In the genomic region with DNA sequence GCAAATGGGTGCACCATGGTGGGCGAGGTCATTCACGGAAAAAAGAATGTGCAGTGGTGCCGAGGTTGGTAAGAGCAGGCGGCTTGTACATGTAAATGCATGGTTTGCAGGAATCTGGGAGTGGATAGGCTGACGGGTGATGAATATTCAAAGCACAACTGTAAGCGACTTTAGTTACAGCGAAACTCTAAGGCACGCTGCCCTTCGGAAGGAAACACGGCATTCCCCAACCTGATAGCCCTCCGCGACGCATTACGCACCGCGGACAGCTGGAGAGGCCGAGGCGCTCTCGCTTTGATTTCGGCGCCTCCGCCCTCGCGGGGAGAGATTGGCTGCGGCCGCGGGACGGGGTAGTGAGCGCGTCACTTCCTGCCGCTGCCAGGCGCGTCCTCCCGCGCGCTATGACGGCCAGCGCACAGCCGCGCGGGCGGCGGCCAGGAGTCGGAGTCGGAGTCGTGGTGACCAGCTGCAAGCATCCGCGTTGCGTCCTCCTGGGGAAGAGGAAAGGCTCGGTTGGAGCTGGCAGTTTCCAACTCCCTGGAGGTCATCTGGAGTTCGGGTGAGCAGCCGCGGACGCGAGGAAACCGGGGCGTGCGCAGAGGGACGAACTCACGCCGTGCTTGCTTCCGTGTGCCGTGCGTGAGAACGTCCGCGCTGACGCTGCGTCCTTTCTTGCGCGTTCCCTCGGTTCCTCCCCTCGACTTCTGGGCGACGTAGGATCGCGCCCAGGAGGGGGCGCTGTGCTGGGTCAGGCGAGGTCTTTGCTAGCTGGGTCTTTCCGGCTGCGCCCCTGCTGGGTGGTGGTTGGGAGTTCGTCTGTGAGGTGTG, we compare ENCODE assay signal across 1 cellular context.
TF ChIP-seq lines count a peak whose summit lies in the region.

Gene NUDT15, plus strand, starts transcription at position 381 of the 828 bp plus-strand sequence. Its CDS starts 21 bp downstream, at position 402.

TF ChIP-seq in GM23338, 12 proteins besides CTCF, POLR2A, EP300 and RAD21:
- no peak for TF ChIP-seq ZNF114 (CRISPR knock-in tag; IDR thresholded peaks at IDR 0.05)
- peak; percentile 68; the same call in 1 of the 2 replicates for TF ChIP-seq ETS1 (IDR thresholded peaks at IDR 0.05)
- TF ChIP-seq CREB1 (CRISPR knock-in tag; IDR thresholded peaks at IDR 0.05; ENCODE audit: low read depth), result peak; percentile 88
- peak; percentile 72 for TF ChIP-seq POLR2AphosphoS5 (IDR thresholded peaks at IDR 0.05; ENCODE audit: low read depth)
